In the genomic region with DNA sequence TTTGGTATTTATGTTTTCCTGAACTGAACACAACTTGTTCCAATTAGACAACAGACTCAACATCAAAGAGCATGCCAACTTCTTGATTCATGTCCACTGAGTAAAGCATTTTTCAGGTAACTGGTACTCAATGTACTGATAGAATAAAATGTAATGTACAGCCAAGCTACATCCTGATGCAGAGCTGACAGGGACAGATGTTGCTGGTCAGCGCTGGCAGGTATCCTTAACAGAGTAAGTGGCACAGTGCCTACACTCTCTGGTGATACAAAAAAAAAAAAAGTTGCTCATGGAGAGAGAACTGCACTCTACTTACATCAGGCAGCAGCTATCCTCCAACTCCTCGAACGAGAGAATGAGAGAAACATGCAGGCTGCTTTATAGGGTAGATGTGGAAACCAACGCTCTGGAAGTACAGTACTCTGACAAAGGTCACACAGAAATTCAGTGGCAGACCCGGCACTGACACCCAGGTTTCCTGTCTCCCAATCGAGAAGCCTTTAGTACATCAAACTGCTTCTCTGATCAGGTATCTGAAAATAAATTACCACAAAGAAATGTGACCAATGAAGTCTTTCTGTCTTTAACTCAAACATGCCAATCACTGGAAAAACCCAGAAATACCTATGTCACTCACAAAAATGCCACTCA, we compare ENCODE assay signal across 10 cellular contexts. TPM values are rescaled to one million over a fixed set of nuclear protein-coding genes. Genes with fewer than 3 reads are reported as not detected.
DNase-seq lines count a peak whose midpoint lies in the region; ATAC-seq and TF ChIP-seq lines count a peak whose summit lies in the region.
"Had no signal": no experiment of that assay in that cellular context is flagged by ENCODE, and none has a peak within 500 bp of the region (broad histone marks: within the 10 kb centered on the region; RNA-seq: fewer than 3 reads in every experiment).

No MANE protein-coding gene starts in this region.

- no TSS peak for BruUV-seq in PC-3 (replicated peaks; lab: Mats Ljungman, UMichigan)

- no peaks in the 10 kb centered on the region for H3K9me2 ChIP-seq in PC-3 (replicated peaks; ENCODE audit: low read length)

- peaks cover 32 to 51% of the 10 kb centered on the region in 2 donors for H3K36me3 Mint-ChIP-seq in CD4-positive, alpha-beta memory T cell
- H3K36me3 Mint-ChIP-seq in endothelial cell (ENCODE audit: low read depth, unreplicated experiment): peaks cover 5% of the 10 kb centered on the region
- peaks cover 10% of the 10 kb centered on the region for H3K36me3 Mint-ChIP-seq in nephron progenitor cell (ENCODE audit: low read depth)

- H3K27me3 Mint-ChIP-seq in CD4-positive, alpha-beta memory T cell: no peaks in the 10 kb centered on the region
- H3K27me3 Mint-ChIP-seq in endothelial cell (ENCODE audit: unreplicated experiment): peaks cover 8% of the 10 kb centered on the region
- no peaks in the 10 kb centered on the region for H3K27me3 Mint-ChIP-seq in nephron progenitor cell (ENCODE audit: low read depth, poor library complexity)

- peaks cover 13% of the 10 kb centered on the region for H3F3A ChIP-seq in PC-3 (ENCODE audit: low read length, unreplicated experiment)

- no peak overlapping the region for H3K9ac ChIP-seq in PC-3 (ENCODE audit: low read length)

- H3K27ac Mint-ChIP-seq in CD4-positive, alpha-beta memory T cell: peak overlapping the region; percentile 88 to 92 (median 91)
- peak overlapping the region; percentile 6 for H3K27ac Mint-ChIP-seq in endothelial cell (ENCODE audit: unreplicated experiment)
- H3K27ac Mint-ChIP-seq in nephron progenitor cell: peak overlapping the region; percentile 58

- H3K27ac ChIP-seq in CD4-positive, alpha-beta memory T cell (ENCODE audit: low read depth, low read length): peak overlapping the region; percentile 69
- H3K27ac ChIP-seq in PC-3 (ENCODE audit: low read length): peak overlapping the region; percentile 1; the same call in 1 of the 2 replicates

- H3K9me3 ChIP-seq in CD4-positive, alpha-beta memory T cell (ENCODE audit: control insufficient read depth in 1 of 2, low read length in 2 of 2): no peaks in the 10 kb centered on the region
- H3K9me3 ChIP-seq in PC-3 (ENCODE audit: low read length): no peaks in the 10 kb centered on the region

- POLR2A ChIA-PET in CD4-positive, alpha-beta memory T cell (lab: Charles Lee; ENCODE audit: partially characterized antibody): interaction anchor here (0.6 to 10.4 kb wide), 14 partner anchors 9 to 575 kb away, joined by 3 to 131 read pairs (median 4); no protein-coding TSS in a partner anchor
- POLR2A ChIA-PET in PC-3 (lab: Charles Lee; ENCODE audit: unreplicated experiment): interaction anchor here (0.5 to 0.7 kb wide), 2 partner anchors 21 to 51 kb away, joined by 3 to 14 read pairs; no protein-coding TSS in a partner anchor

- peak overlapping the region; percentile 85 to 96 (median 89) for H3K4me3 Mint-ChIP-seq in CD4-positive, alpha-beta memory T cell
- H3K4me3 Mint-ChIP-seq in endothelial cell (ENCODE audit: unreplicated experiment) (no peak overlapping the region), nephron progenitor cell (peak overlapping the region; percentile 57)

- ATAC-seq in PC-3: no peak

- TF ChIP-seq CTCF in PC-3 (conservative IDR thresholded peaks at IDR 0.05; ENCODE audit: low read depth, low read length) (no peak), endothelial cell (IDR thresholded peaks at IDR 0.05; ENCODE audit: unreplicated experiment) (no peak), nephron progenitor cell (IDR thresholded peaks at IDR 0.05) (no peak)

- peaks cover 95% of the 10 kb centered on the region for H3K79me2 ChIP-seq in PC-3 (ENCODE audit: low read length)

- H2AFZ ChIP-seq in PC-3 (ENCODE audit: low read length): no peak overlapping the region

- CTCF ChIA-PET in CD4-positive, alpha-beta memory T cell (lab: Charles Lee; ENCODE audit: partially characterized antibody): interaction anchor here (0.9 to 5.3 kb wide), 6 partner anchors 10 to 179 kb away, joined by 3 to 25 read pairs (median 4); no protein-coding TSS in a partner anchor
- CTCF ChIA-PET in PC-3 (lab: Charles Lee): interaction anchor here (1.0 kb wide), 1 partner anchor 55 kb away, joined by 4 read pairs; no protein-coding TSS in a partner anchor

- intact Hi-C loops in CD4-positive, alpha-beta memory T cell (cut with micrococcal nuclease): no loop called here
- intact Hi-C loops in PC-3 (cut with micrococcal nuclease): no loop called here

- peak overlapping the region; percentile 83 for H3K4me2 ChIP-seq in PC-3 (ENCODE audit: low read length)

- no peaks in the 10 kb centered on the region for H3K27me3 ChIP-seq in CD4-positive, alpha-beta memory T cell (ENCODE audit: insufficient read depth, low read length)
- H3K27me3 ChIP-seq in PC-3 (ENCODE audit: low read length): no peaks in the 10 kb centered on the region

- peaks cover 90% of the 10 kb centered on the region for H4K20me1 ChIP-seq in PC-3 (ENCODE audit: low read length)

- H3K36me3 ChIP-seq in CD4-positive, alpha-beta memory T cell (ENCODE audit: insufficient read depth, low read length): no peaks in the 10 kb centered on the region
- H3K36me3 ChIP-seq in PC-3 (ENCODE audit: low read depth, low read length): peaks cover 56% of the 10 kb centered on the region

- DNase-seq in CD4-positive, alpha-beta memory T cell: peak in 2 of 5 donors; percentile 36 to 50
- DNase-seq in PC-3 (no peak), endothelial cell (ENCODE audit: low spot score) (no peak), nephron progenitor cell (no peak), DMS153 treated with DMSO at 0.1 percent for 48 hours (lab: John Stamatoyannopoulos, UW; ENCODE audit: unreplicated experiment) (no peak), SHP77 (lab: John Stamatoyannopoulos, UW) (no peak), kidney tubule cell (ENCODE audit: low spot score) (no peak)
- no peak for DNase-seq in stimulated activated naive CD4-positive, alpha-beta T cell treated with Interleukin-2 at 50 U/mL for 16 hours (lab: John Stamatoyannopoulos, UW)
- DNase-seq: midbrain, NCI-H2171 had no signal

- peaks cover 57 to 70% (median 63%) of the 10 kb centered on the region in 4 donors for H3K4me1 Mint-ChIP-seq in CD4-positive, alpha-beta memory T cell
- H3K4me1 Mint-ChIP-seq in endothelial cell (ENCODE audit: unreplicated experiment) (peaks cover 70% of the 10 kb centered on the region), nephron progenitor cell (peaks cover 81% of the 10 kb centered on the region)

- peaks cover 73% of the 10 kb centered on the region for H3K4me1 ChIP-seq in CD4-positive, alpha-beta memory T cell (ENCODE audit: insufficient read depth, low read length)
- peaks cover 69% of the 10 kb centered on the region for H3K4me1 ChIP-seq in PC-3 (ENCODE audit: insufficient read depth, low read length)

- H3K4me3 ChIP-seq in CD4-positive, alpha-beta memory T cell (ENCODE audit: low read length in 2 of 2): peak overlapping the region; percentile 39 to 80
- H3K4me3 ChIP-seq in PC-3 (ENCODE audit: low read length): peak overlapping the region; percentile 75

- H3K9me3 Mint-ChIP-seq in CD4-positive, alpha-beta memory T cell: no peaks in the 10 kb centered on the region
- H3K9me3 Mint-ChIP-seq in endothelial cell (ENCODE audit: unreplicated experiment) (peaks cover 4% of the 10 kb centered on the region), nephron progenitor cell (peaks cover 7% of the 10 kb centered on the region)

RNA-seq across cellular contexts. Expression of a gene that starts 4.6 kb away (rescaled TPM):
- 100 to 1,000 TPM; 420 to 435 TPM for total RNA-seq in CD4-positive, alpha-beta memory T cell
- polyA plus RNA-seq in CD4-positive, alpha-beta memory T cell: 100 to 1,000 TPM; 634 to 758 TPM
- total RNA-seq in PC-3 (2014; rRNA removed) (956 and 1,010 TPM in 2 replicates), endothelial cell (ENCODE audit: unreplicated experiment) (504 TPM)

Comparison
In these comparisons a context has a peak if more than half of its experiments do, and no peak if none do; other contexts are left out.
1. H3K27ac Mint-ChIP-seq: peak in every context shown above with its lines; median percentile 91 in CD4-positive, alpha-beta memory T cell; 58 in nephron progenitor cell; 6 in endothelial cell.